In genomic region chr7:44562622-44562962, GRCh38 we compare ENCODE assay signal across 3 cellular contexts. TPM values are rescaled to one million over a fixed set of nuclear protein-coding genes. Genes with fewer than 3 reads are reported as not detected.
"Had no signal": no experiment of that assay in that cellular context is flagged by ENCODE, and none has a peak within 500 bp of the region (broad histone marks: within the 10 kb centered on the region; RNA-seq: fewer than 3 reads in every experiment).

No MANE protein-coding gene starts in this region.

RNA-seq across cellular contexts. Expression of gene NPC1L1, which starts 21.5 kb away (rescaled TPM):
- total RNA-seq: HT1080, M059J, SJCRH30 had no signal
